Comparison of ENCODE assay signal across 18 cellular contexts in genomic region chr7:100949227-100949930, GRCh38. TPM values are rescaled to one million over a fixed set of nuclear protein-coding genes. Genes with fewer than 3 reads are reported as not detected.
A peak's percentile ranks its signal among the peaks of the same experiment; 100 is the strongest.
DNase-seq lines count a peak whose midpoint lies in the region; ATAC-seq and TF ChIP-seq lines count a peak whose summit lies in the region.
"Had no signal": no experiment of that assay in that cellular context is flagged by ENCODE, and none has a peak within 500 bp of the region (broad histone marks: within the 10 kb centered on the region; RNA-seq: fewer than 3 reads in every experiment).

Gene MUC3A, plus strand, starts transcription at chr7:100949534. Its CDS starts 91 bp downstream, at chr7:100949625.

- no peaks in the 10 kb centered on the region for H3F3A ChIP-seq in SK-N-SH (replicated peaks; ENCODE audit: insufficient read depth)

- H3K4me1 ChIP-seq in SK-N-SH (ENCODE audit: control insufficient read depth in 1 of 2, insufficient read depth in 2 of 2, low read depth in 1 of 2, low read length in 1 of 2) (no peaks in the 10 kb centered on the region), duodenal mucosa (ENCODE audit: control insufficient read depth in 1 of 2, insufficient read depth in 2 of 2, low read length in 2 of 2) (peaks cover 0 to 11% of the 10 kb centered on the region in 2 donors), mesendoderm (ENCODE audit: control insufficient read depth, low read depth, low read length) (peaks cover 10% of the 10 kb centered on the region), thymus (ENCODE audit: control insufficient read depth, insufficient read depth, low read length) (no peaks in the 10 kb centered on the region), mesenchymal stem cell (ENCODE audit: control insufficient read depth, insufficient read depth, low read depth, low read length) (peaks cover 4% of the 10 kb centered on the region)
- H3K4me1 ChIP-seq: ascending aorta, pancreas had no signal

- H3K14ac ChIP-seq in mesenchymal stem cell (ENCODE audit: low read length in 2 of 2): no peak within 1 kb of the TSS

- H3K18ac ChIP-seq in mesendoderm (ENCODE audit: low read length) (peak within 1 kb of the TSS; percentile 16), mesenchymal stem cell (ENCODE audit: low read depth in 1 of 2, low read length in 2 of 2) (no peak within 1 kb of the TSS)

- no peak for TF ChIP-seq RAD21 in SK-N-SH (IDR thresholded peaks at IDR 0.05; ENCODE audit: low read length)

- no peak within 1 kb of the TSS for H2AFZ ChIP-seq in SK-N-SH (ENCODE audit: low read depth)
- H2AFZ ChIP-seq in mesenchymal stem cell (ENCODE audit: low read depth, low read length): no peak within 1 kb of the TSS

- H3K9ac ChIP-seq in SK-N-SH: no peak within 1 kb of the TSS
- peak within 1 kb of the TSS; percentile 75 to 96 for H3K9ac ChIP-seq in duodenal mucosa (ENCODE audit: low read depth in 1 of 2, low read length in 2 of 2)
- H3K9ac ChIP-seq in mesendoderm (ENCODE audit: low read length): peak within 1 kb of the TSS; percentile 37
- no peak within 1 kb of the TSS for H3K9ac ChIP-seq in mesenchymal stem cell (ENCODE audit: low read length)

- H2BK15ac ChIP-seq in mesendoderm (replicated peaks; ENCODE audit: low read depth) (no peak within 1 kb of the TSS), mesenchymal stem cell (ENCODE audit: low read depth, poor library complexity, severe bottlenecking) (no peak within 1 kb of the TSS)

- H3K27ac ChIP-seq in SK-N-SH (ENCODE audit: low read depth in 2 of 2, low read length in 1 of 2): no peak within 1 kb of the TSS
- H3K27ac ChIP-seq in duodenal mucosa (ENCODE audit: low read depth, low read length): peak within 1 kb of the TSS; percentile 79
- H3K27ac ChIP-seq in mesendoderm (ENCODE audit: low read depth, low read length): no peak within 1 kb of the TSS
- H3K27ac ChIP-seq in thymus (ENCODE audit: low read depth): peak within 1 kb of the TSS; percentile 67
- H3K27ac ChIP-seq in mesenchymal stem cell (ENCODE audit: low read length, poor library complexity, severe bottlenecking): no peak within 1 kb of the TSS
- H3K27ac ChIP-seq: ascending aorta, coronary artery, epithelial cell of prostate, pancreas had no signal

- no peak for TF ChIP-seq CTCF in SK-N-SH (IDR thresholded peaks at IDR 0.05)

- H2BK5ac ChIP-seq in mesendoderm (ENCODE audit: low read length) (peak within 1 kb of the TSS; percentile 66), mesenchymal stem cell (ENCODE audit: low read depth, low read length, poor library complexity, severe bottlenecking) (no peak within 1 kb of the TSS)

- H3K4me2 ChIP-seq in SK-N-SH: no peak within 1 kb of the TSS
- peak within 1 kb of the TSS; percentile 2 for H3K4me2 ChIP-seq in mesendoderm (ENCODE audit: low read length)
- H3K4me2 ChIP-seq in mesenchymal stem cell (ENCODE audit: low read length, poor library complexity, severe bottlenecking): no peak within 1 kb of the TSS

- H2AK5ac ChIP-seq in mesendoderm (ENCODE audit: low read length) (peak within 1 kb of the TSS; percentile 63), mesenchymal stem cell (ENCODE audit: low read length, severe bottlenecking) (no peak within 1 kb of the TSS)

- no peaks in the 10 kb centered on the region for H4K20me1 ChIP-seq in SK-N-SH (ENCODE audit: insufficient read depth)

- H3K23ac ChIP-seq in mesendoderm (ENCODE audit: low read length): no peak within 1 kb of the TSS
- no peak within 1 kb of the TSS for H3K23ac ChIP-seq in mesenchymal stem cell (ENCODE audit: low read length in 2 of 2)

- H4K91ac ChIP-seq in mesenchymal stem cell (ENCODE audit: low read length): no peak within 1 kb of the TSS

- H2BK12ac ChIP-seq in mesenchymal stem cell (ENCODE audit: low read length in 2 of 2): no peak within 1 kb of the TSS

- no peak for TF ChIP-seq EP300 in SK-N-SH (IDR thresholded peaks at IDR 0.05; ENCODE audit: borderline replicate concordance in 1 of 2, low read depth in 1 of 2, low read length in 1 of 2)

- POLR2A ChIA-PET in SK-N-SH (lab: Yijun Ruan, JAX): no interaction called here

- H3K56ac ChIP-seq in mesendoderm (ENCODE audit: low read length): peak within 1 kb of the TSS; percentile 66

- CTCF ChIA-PET in SK-N-SH (lab: Yijun Ruan, JAX): interaction anchor here (1.1 to 3.5 kb wide), 5 partner anchors 17 to 129 kb away, joined by 3 to 15 read pairs (median 11); partner anchors contain the start of gene ACHE

- DNase-seq in SK-N-SH (no peak), mesendoderm (peak; percentile 45), mesenchymal stem cell (no peak), COLO668 (lab: John Stamatoyannopoulos, UW; ENCODE audit: unreplicated experiment) (no peak)
- DNase-seq: 8988T; activated CD4-positive, alpha-beta T cell treated with anti-CD3 and anti-CD28 coated beads for 4 hours; NCI-H1930; pancreas; stimulated activated naive CD4-positive, alpha-beta T cell treated with Interleukin-2 at 50 U/mL for 16 hours; T1000 had no signal

- H2BK120ac ChIP-seq in mesendoderm (ENCODE audit: low read depth, low read length): no peak within 1 kb of the TSS
- H2BK120ac ChIP-seq in mesenchymal stem cell (ENCODE audit: low read depth, low read length): no peak within 1 kb of the TSS

- H3K79me1 ChIP-seq in mesendoderm (ENCODE audit: low read length): no peaks in the 10 kb centered on the region
- no peaks in the 10 kb centered on the region for H3K79me1 ChIP-seq in mesenchymal stem cell (replicated peaks; ENCODE audit: low read length, poor library complexity, severe bottlenecking)

- H3K4ac ChIP-seq in mesendoderm (ENCODE audit: low read depth, low read length): peak within 1 kb of the TSS; percentile 47
- no peak within 1 kb of the TSS for H3K4ac ChIP-seq in mesenchymal stem cell (ENCODE audit: low read depth in 1 of 2, low read length in 2 of 2)

- H3K36me3 ChIP-seq in SK-N-SH (replicated peaks in 1 of 2; ENCODE audit: control insufficient read depth in 1 of 2, insufficient read depth in 2 of 2, low read length in 1 of 2) (no peaks in the 10 kb centered on the region), duodenal mucosa (ENCODE audit: control insufficient read depth in 1 of 2, insufficient read depth in 2 of 2, low read length in 2 of 2) (peaks cover 14 to 29% of the 10 kb centered on the region in 2 donors), mesendoderm (ENCODE audit: control insufficient read depth, insufficient read depth, low read length) (no peaks in the 10 kb centered on the region), thymus (ENCODE audit: control insufficient read depth, insufficient read depth) (no peaks in the 10 kb centered on the region), mesenchymal stem cell (ENCODE audit: control insufficient read depth in 1 of 2, insufficient read depth in 2 of 2, low read depth in 1 of 2, low read length in 2 of 2) (no peaks in the 10 kb centered on the region)
- H3K36me3 ChIP-seq: ascending aorta, pancreas had no signal

- peaks cover 68% of the 10 kb centered on the region for H3K27me3 ChIP-seq in SK-N-SH (ENCODE audit: insufficient read depth)
- peaks cover 0 to 9% of the 10 kb centered on the region in 2 donors for H3K27me3 ChIP-seq in duodenal mucosa (ENCODE audit: control insufficient read depth in 1 of 2, insufficient read depth in 2 of 2, low read length in 2 of 2)
- no peaks in the 10 kb centered on the region for H3K27me3 ChIP-seq in mesendoderm (ENCODE audit: insufficient read depth, low read length, poor library complexity)
- H3K27me3 ChIP-seq in thymus (ENCODE audit: control insufficient read depth, insufficient read depth): peaks cover 3% of the 10 kb centered on the region
- peaks cover 49 to 74% of the 10 kb centered on the region in 2 experiments for H3K27me3 ChIP-seq in mesenchymal stem cell (ENCODE audit: control insufficient read depth in 1 of 2, insufficient read depth in 1 of 2, low read length in 2 of 2)
- H3K27me3 ChIP-seq: ascending aorta had no signal

- H4K8ac ChIP-seq in mesendoderm (ENCODE audit: low read depth, low read length): no peak within 1 kb of the TSS
- H4K8ac ChIP-seq in mesenchymal stem cell (ENCODE audit: low read length): no peak within 1 kb of the TSS

- H3K9me3 ChIP-seq in SK-N-SH (no peaks in the 10 kb centered on the region), duodenal mucosa (ENCODE audit: control insufficient read depth in 1 of 2, low read length in 2 of 2) (no peaks in the 10 kb centered on the region), thymus (ENCODE audit: control insufficient read depth) (no peaks in the 10 kb centered on the region), mesenchymal stem cell (ENCODE audit: control insufficient read depth, low read length) (peaks cover 2% of the 10 kb centered on the region)
- H3K9me3 ChIP-seq: ascending aorta, pancreas had no signal

- H3K79me2 ChIP-seq in SK-N-SH (ENCODE audit: insufficient read depth) (no peaks in the 10 kb centered on the region), mesendoderm (ENCODE audit: control insufficient read depth, insufficient read depth, low read length) (no peaks in the 10 kb centered on the region)

- 9% methylated on average over 22 of the region's 24 CpGs for WGBS in SK-N-SH (ENCODE audit: low lambda C conversion rate)
- no CpG with 5 or more reads among the region's 24 CpGs for WGBS in mesendoderm (ENCODE audit: extremely low coverage, insufficient coverage, low lambda C conversion rate)
- WGBS in thymus: 17% methylated on average over 24 of the region's 24 CpGs
- WGBS in mesenchymal stem cell: 30% methylated on average over 24 of the region's 24 CpGs

- H3K9me2 ChIP-seq in SK-N-SH: no peaks in the 10 kb centered on the region

- H4K5ac ChIP-seq in mesendoderm (ENCODE audit: low read length): no peak within 1 kb of the TSS

- ATAC-seq in SK-N-SH treated with all-trans-retinoic acid at 6 μM for 48 hours (peak; percentile 24), HG03442 (IDR thresholded peaks at IDR 0.05; ENCODE audit: unreplicated experiment) (no peak)

- H3K4me3 ChIP-seq in SK-N-SH (ENCODE audit: low read depth in 2 of 2, low read length in 1 of 2) (no peak within 1 kb of the TSS), duodenal mucosa (ENCODE audit: low read depth in 1 of 2, low read length in 2 of 2) (peak within 1 kb of the TSS; percentile 72), mesendoderm (ENCODE audit: low read length) (no peak within 1 kb of the TSS), thymus (ENCODE audit: low read length) (no peak within 1 kb of the TSS), mesenchymal stem cell (ENCODE audit: insufficient read depth in 1 of 2, low read depth in 1 of 2, low read length in 2 of 2) (no peak within 1 kb of the TSS)
- H3K4me3 ChIP-seq: ascending aorta, coronary artery, pancreas had no signal

TF ChIP-seq in SK-N-SH treated with all-trans-retinoic acid at 6 μM for 48 hours, 23 proteins besides CTCF, POLR2A, EP300 and RAD21 (continues in another document):
- TF ChIP-seq ESRRG (CRISPR knock-in tag; IDR thresholded peaks at IDR 0.05): no peak
- TF ChIP-seq TOX (CRISPR knock-in tag; IDR thresholded peaks at IDR 0.05; ENCODE audit: borderline replicate concordance): no peak

TF ChIP-seq in SK-N-SH, 30 proteins besides CTCF, POLR2A, EP300 and RAD21 (continues in another document):
- no peak for TF ChIP-seq YY1 (IDR thresholded peaks at IDR 0.05; ENCODE audit: low read depth)
- no peak for TF ChIP-seq FOXM1 (IDR thresholded peaks at IDR 0.05; ENCODE audit: low read depth)

RNA-seq across cellular contexts. Expression of gene MUC3A, which starts in this region (rescaled TPM):
- 0.03 and 0.11 TPM in 2 replicates for polyA plus RNA-seq in SK-N-SH (2012; rRNA removed)
- 0.03 TPM in 1 of 2 replicates, not detected in the other for polyA plus RNA-seq in SK-N-SH (2012; cell fraction: cytosol; rRNA removed)
- 0.05 TPM in 1 of 2 replicates, not detected in the other for polyA plus RNA-seq in SK-N-SH (2012; cell fraction: nucleus; rRNA removed)
- 75.9 TPM for polyA plus RNA-seq in mesendoderm (2013, experiment 1 of 2)
- 72.9 TPM for polyA plus RNA-seq in mesendoderm (2013, experiment 2 of 2)
- 2.3 TPM for polyA plus RNA-seq in thymus
- 0.25 TPM for polyA plus RNA-seq in mesenchymal stem cell (2013, experiment 1 of 2)
- polyA plus RNA-seq in mesenchymal stem cell (2013, experiment 2 of 2): 0.37 TPM
- polyA plus RNA-seq: CD14-positive monocyte had no signal

Comparison
In these comparisons a context has a peak if more than half of its experiments do, and no peak if none do; other contexts are left out.
1. H3K27ac ChIP-seq: peak in duodenal mucosa (single experiment) and thymus (single experiment); none in SK-N-SH (0 of 2), mesendoderm (single experiment) and mesenchymal stem cell (single experiment).
2. H3K4me3 ChIP-seq: peak in duodenal mucosa (2 of 2); none in SK-N-SH (0 of 2), mesendoderm (single experiment), thymus (single experiment) and mesenchymal stem cell (0 of 2).
3. H3K9ac ChIP-seq: peak in duodenal mucosa (2 of 2) and mesendoderm (single experiment); none in SK-N-SH (single experiment) and mesenchymal stem cell (single experiment).